ENCODE assay signal across 1 cellular context in genomic region chr2:134411279-134411827, GRCh38.
TF ChIP-seq lines count a peak whose summit lies in the region.

No MANE protein-coding gene starts in this region.

TF ChIP-seq in GM23338, 12 proteins besides CTCF, POLR2A, EP300 and RAD21 (continued from another document):
- TF ChIP-seq ZNF462 (CRISPR knock-in tag; IDR thresholded peaks at IDR 0.05) (no peak), ZNF331 (CRISPR knock-in tag; IDR thresholded peaks at IDR 0.05; ENCODE audit: low read depth) (no peak), STAT1 (IDR thresholded peaks at IDR 0.05; ENCODE audit: unreplicated experiment) (no peak), EZH2phosphoT487 (IDR thresholded peaks at IDR 0.05; ENCODE audit: unreplicated experiment) (no peak), NANOG (IDR thresholded peaks at IDR 0.05; ENCODE audit: borderline replicate concordance) (no peak), CREB1 (CRISPR knock-in tag; IDR thresholded peaks at IDR 0.05; ENCODE audit: low read depth) (no peak)
